8 cellular contexts compared by ENCODE assay signal in the genomic region with DNA sequence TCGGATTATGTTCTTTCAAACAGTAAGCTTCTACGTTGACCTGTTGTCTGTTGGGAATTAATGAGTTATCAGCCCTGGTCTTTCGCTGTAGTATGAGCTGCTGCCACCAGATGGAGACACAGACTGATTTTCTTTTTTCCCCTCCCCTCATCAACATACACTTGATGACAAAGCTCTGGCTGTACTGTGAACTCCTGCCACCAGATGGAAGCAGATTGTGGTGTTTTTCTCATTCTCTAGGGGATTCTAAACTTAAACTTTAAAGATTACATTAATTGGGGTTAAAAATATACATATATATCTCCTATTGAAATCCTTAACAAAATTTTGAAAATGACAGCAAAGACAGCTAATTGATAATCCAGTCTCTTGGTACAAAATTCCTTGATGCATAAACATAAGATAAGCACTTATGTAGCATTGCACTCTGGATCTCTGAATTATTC. TPM values are rescaled to one million over a fixed set of nuclear protein-coding genes. Genes with fewer than 3 reads are reported as not detected.
DNase-seq lines count a peak whose midpoint lies in the region; ATAC-seq, FAIRE-seq and TF ChIP-seq lines count a peak whose summit lies in the region.

No MANE protein-coding gene starts in this region.

- POLR2A ChIA-PET in BJ (lab: Charles Lee) = no interaction called here

- peak; percentile 97 for FAIRE-seq in GM19239 (lab: Jason Lieb, UNC)

- no peaks in the 10 kb centered on the region; the same call in 1 of the 2 replicates for H3K36me3 ChIP-seq in BJ (ENCODE audit: control insufficient read depth, insufficient read depth, low read length)

- H3K27me3 ChIP-seq in BJ (ENCODE audit: control insufficient read depth, insufficient read depth, low read length) = no peaks in the 10 kb centered on the region

- ATAC-seq in HG03280 (IDR thresholded peaks at IDR 0.05; ENCODE audit: unreplicated experiment) = peak; percentile 91

- TF ChIP-seq CTCF in BJ (IDR thresholded peaks at IDR 0.05; ENCODE audit: insufficient read depth, low read depth, low read length) = peak; percentile 77

- CTCF ChIA-PET in BJ (lab: Yijun Ruan, JAX) = interaction anchor here (0.6 to 2.4 kb wide), 28 partner anchors 8 to 1917 kb away, joined by 3 to 18 read pairs (median 4); no protein-coding TSS in a partner anchor

- DNase-seq in BJ (ENCODE audit: low read depth) (no peak), GM19239 (ENCODE audit: insufficient read length, low spot score) (no peak), NCI-H226 (peak; percentile 17), kidney tubule cell (ENCODE audit: low spot score) (peak; percentile 82)
- DNase-seq in activated CD4-positive, CD25-positive, alpha-beta regulatory T cell treated with anti-CD3 and anti-CD28 coated beads, Interleukin-2, amount 50 U/mL, for 16 hours (ENCODE audit: low read depth, low spot score) = peak; percentile 19
- DNase-seq in central memory CD4-positive, alpha-beta T cell = peak; percentile 68
- DNase-seq in stimulated activated CD4-positive, alpha-beta T cell treated with anti-CD3 and anti-CD28 coated beads, Interleukin-4, amount 100 ng/mL, for 48 hours (ENCODE audit: low read depth in 2 of 2) = peak; percentile 17 to 33

- no peak overlapping the region for H3K4me3 ChIP-seq in BJ (ENCODE audit: low read depth, low read length)

RNA-seq across cellular contexts. Expression of gene SMS, which starts 44.8 kb away (rescaled TPM):
- 26.0 and 43.9 TPM in 2 replicates for polyA plus RNA-seq in BJ (2011; rRNA removed)
- 17.3 and 26.8 TPM in 2 replicates for polyA minus RNA-seq in BJ (2011; rRNA and poly(A)+ RNA removed)

RNA-seq across cellular contexts. Expression of gene PHEX, which starts 46.8 kb away (rescaled TPM):
- 0.10 and 0.17 TPM in 2 replicates for polyA plus RNA-seq in BJ (2011; rRNA removed)
- polyA minus RNA-seq in BJ (2011; rRNA and poly(A)+ RNA removed) = 0.62 TPM in 1 of 2 replicates, not detected in the other

Comparison
In these comparisons a context has a peak if more than half of its experiments do, and no peak if none do; other contexts are left out.
1. DNase-seq: peak in NCI-H226 (single experiment), activated CD4-positive, CD25-positive, alpha-beta regulatory T cell treated with anti-CD3 and anti-CD28 coated beads, Interleukin-2, amount 50 U/mL, for 16 hours (single experiment), central memory CD4-positive, alpha-beta T cell (single experiment), kidney tubule cell (single experiment) and stimulated activated CD4-positive, alpha-beta T cell treated with anti-CD3 and anti-CD28 coated beads, Interleukin-4, amount 100 ng/mL, for 48 hours (2 of 2); none in BJ (single experiment) and GM19239 (single experiment).